Comparison of ENCODE assay signal across 8 cellular contexts in the genomic region with DNA sequence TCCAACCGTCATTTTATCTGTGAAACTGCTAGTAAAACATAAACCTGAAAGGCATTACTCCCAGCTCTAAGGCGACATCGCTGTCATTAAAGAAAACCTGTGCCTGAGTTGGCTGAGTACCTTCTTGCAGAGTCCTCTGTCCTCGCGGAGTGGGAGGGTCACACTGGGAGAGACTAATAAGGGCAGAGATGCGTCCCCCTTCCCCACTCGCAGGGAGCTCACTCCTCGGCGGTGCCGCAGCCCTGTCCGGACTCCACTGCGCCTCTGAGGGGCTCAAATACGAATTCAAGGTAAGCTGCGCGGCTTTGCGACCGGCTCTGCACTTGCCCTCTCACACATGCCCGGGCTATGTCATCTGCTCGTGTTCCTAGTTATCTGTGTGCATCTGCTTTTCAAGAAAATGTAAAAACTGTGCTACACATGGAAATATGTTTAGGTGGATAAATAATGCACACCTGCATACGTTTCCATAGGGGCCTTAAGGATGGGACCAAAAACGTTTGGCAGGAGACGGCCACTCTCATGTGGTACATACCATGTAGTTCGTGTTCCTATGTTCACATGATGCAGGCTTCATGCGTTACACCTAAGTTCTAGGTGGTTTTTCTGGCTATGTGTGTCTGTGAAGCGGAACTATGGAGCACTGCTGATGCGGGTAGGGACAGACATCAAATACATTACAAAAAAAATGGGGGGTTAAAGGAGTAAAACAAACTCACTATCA. TPM values are rescaled to one million over a fixed set of nuclear protein-coding genes. Genes with fewer than 3 reads are reported as not detected.
DNase-seq lines count a peak whose midpoint lies in the region; ATAC-seq and TF ChIP-seq lines count a peak whose summit lies in the region.

A gene (plus strand): TSS at position 206 of the 724 bp plus-strand sequence. CDS start 13,012 bp downstream, outside the sequence.

- WGBS in esophagus squamous epithelium, 2 donors = 2 to 3% methylated on average over 10 to 18 of the region's 26 CpGs

- POLR2A ChIA-PET in activated CD8-positive, alpha-beta T cell treated with anti-CD3 and anti-CD28 coated beads, Interleukin-2, amount 10 ng/mL, durations not matched to agents 7 days and 5 days (lab: Charles Lee) = no interaction called here

- no peaks in the 10 kb centered on the region for H3K79me2 ChIP-seq in Karpas-422 (ENCODE audit: low read length)

- TF ChIP-seq POLR2A in esophagus squamous epithelium (IDR thresholded peaks at IDR 0.05) = no peak

- H3K4me1 ChIP-seq in Karpas-422 (ENCODE audit: low read length) (peaks cover 20% of the 10 kb centered on the region), esophagus squamous epithelium (peaks cover 7 to 29% (median 10%) of the 10 kb centered on the region in 3 donors)

- H3K9ac ChIP-seq in Karpas-422 (ENCODE audit: low read length) = peak within 1 kb of the TSS; percentile 62

- H3K27me3 ChIP-seq in Karpas-422 (ENCODE audit: low read length) (no peaks in the 10 kb centered on the region), esophagus squamous epithelium (peaks cover 0 to 43% (median 0%) of the 10 kb centered on the region in 4 donors)

- H3K4me1 Mint-ChIP-seq in activated CD8-positive, alpha-beta T cell treated with anti-CD3 and anti-CD28 coated beads, Interleukin-2, amount 10 ng/mL, durations not matched to agents 7 days and 5 days (ENCODE audit: low read depth) = peaks cover 15% of the 10 kb centered on the region
- peaks cover 34% of the 10 kb centered on the region for H3K4me1 Mint-ChIP-seq in nephron

- CTCF ChIA-PET in activated CD8-positive, alpha-beta T cell treated with anti-CD3 and anti-CD28 coated beads, Interleukin-2, amount 10 ng/mL, durations not matched to agents 7 days and 5 days (lab: Charles Lee) = interaction anchor here (1.1 to 2.0 kb wide), 9 partner anchors 10 to 242 kb away, joined by 3 to 5 read pairs (median 4); no protein-coding TSS in a partner anchor

- no peaks in the 10 kb centered on the region for H3K9me2 ChIP-seq in Karpas-422 (replicated peaks; ENCODE audit: insufficient read depth, low read length)

- peak within 1 kb of the TSS; percentile 90 for H2AFZ ChIP-seq in Karpas-422 (ENCODE audit: low read length)

- H3K27ac Mint-ChIP-seq in activated CD8-positive, alpha-beta T cell treated with anti-CD3 and anti-CD28 coated beads, Interleukin-2, amount 10 ng/mL, durations not matched to agents 7 days and 5 days = no peak within 1 kb of the TSS
- peak within 1 kb of the TSS in 2 of 3 experiments; percentile 3 to 27 for H3K27ac Mint-ChIP-seq in nephron

- intact Hi-C loops in esophagus squamous epithelium (cut with DNase I) = no loop called here

- no peaks in the 10 kb centered on the region for H4K20me1 ChIP-seq in Karpas-422 (ENCODE audit: insufficient read depth, low read depth, low read length)

- 0 out of 2 replicates have a peak, but pooled peaks have one; percentile 2 for TF ChIP-seq CTCF in GM12874 (IDR thresholded peaks at IDR 0.05; ENCODE audit: insufficient read depth, low read depth, low read length)
- TF ChIP-seq CTCF in esophagus squamous epithelium (IDR thresholded peaks at IDR 0.05) = no peak
- no peak for TF ChIP-seq CTCF in nephron (IDR thresholded peaks at IDR 0.05; ENCODE audit: unreplicated experiment in 3 of 3)

- H3K27ac ChIP-seq in Karpas-422 (ENCODE audit: low read length) (no peak within 1 kb of the TSS), esophagus squamous epithelium (peak within 1 kb of the TSS in 3 of 4 donors; percentile 35 to 59 (median 44))

- peak; percentile 63 for ATAC-seq in GM21723 (IDR thresholded peaks at IDR 0.05; ENCODE audit: unreplicated experiment)
- ATAC-seq in activated CD8-positive, alpha-beta T cell treated with anti-CD3 and anti-CD28 coated beads, Interleukin-2, amount 10 ng/mL, durations not matched to agents 7 days and 5 days = peak; percentile 43

- no peaks in the 10 kb centered on the region for H3K36me3 Mint-ChIP-seq in activated CD8-positive, alpha-beta T cell treated with anti-CD3 and anti-CD28 coated beads, Interleukin-2, amount 10 ng/mL, durations not matched to agents 7 days and 5 days (ENCODE audit: low read depth)
- no peaks in the 10 kb centered on the region for H3K36me3 Mint-ChIP-seq in nephron (ENCODE audit: low read depth)

- H3K27me3 Mint-ChIP-seq in activated CD8-positive, alpha-beta T cell treated with anti-CD3 and anti-CD28 coated beads, Interleukin-2, amount 10 ng/mL, durations not matched to agents 7 days and 5 days (ENCODE audit: low read depth) = peaks cover 47% of the 10 kb centered on the region
- H3K27me3 Mint-ChIP-seq in nephron (ENCODE audit: low read depth) = peaks cover 69% of the 10 kb centered on the region

- H3K4me2 ChIP-seq in Karpas-422 (ENCODE audit: low read depth, low read length, poor library complexity, severe bottlenecking) = peak within 1 kb of the TSS; percentile 84

- H3K9me3 ChIP-seq in Karpas-422 (ENCODE audit: low read length) = no peaks in the 10 kb centered on the region
- no peaks in the 10 kb centered on the region for H3K9me3 ChIP-seq in esophagus squamous epithelium

- H3K9me3 Mint-ChIP-seq in activated CD8-positive, alpha-beta T cell treated with anti-CD3 and anti-CD28 coated beads, Interleukin-2, amount 10 ng/mL, durations not matched to agents 7 days and 5 days (ENCODE audit: insufficient read depth) = no peaks in the 10 kb centered on the region
- no peaks in the 10 kb centered on the region for H3K9me3 Mint-ChIP-seq in nephron

- peak within 1 kb of the TSS; percentile 64 for H3K4me3 Mint-ChIP-seq in activated CD8-positive, alpha-beta T cell treated with anti-CD3 and anti-CD28 coated beads, Interleukin-2, amount 10 ng/mL, durations not matched to agents 7 days and 5 days
- peak within 1 kb of the TSS; percentile 78 to 89 (median 89) for H3K4me3 Mint-ChIP-seq in nephron

- H3K36me3 ChIP-seq in Karpas-422 (ENCODE audit: insufficient read depth, low read length) (no peaks in the 10 kb centered on the region), esophagus squamous epithelium (no peaks in the 10 kb centered on the region)

- DNase-seq in Karpas-422 = no peak
- peak; percentile 37 for DNase-seq in activated CD8-positive, alpha-beta T cell treated with anti-CD3 and anti-CD28 coated beads, Interleukin-2, amount 10 ng/mL, durations not matched to agents 7 days and 5 days
- DNase-seq in esophagus squamous epithelium (lab: John Stamatoyannopoulos, UW) = peak; percentile 3
- DNase-seq in pons (ENCODE audit: low spot score) = no peak
- DNase-seq in D341Med (ENCODE audit: low spot score) = no peak

- H3K4me3 ChIP-seq in Karpas-422 (ENCODE audit: low read length) (peak within 1 kb of the TSS; percentile 70), esophagus squamous epithelium (peak within 1 kb of the TSS; percentile 47 to 77 (median 54))

RNA-seq across cellular contexts. Expression of the gene that starts here (rescaled TPM):
- total RNA-seq in Karpas-422 (2014; rRNA removed; shearing (Covaris generic); ENCODE audit: low replicate concordance) = not detected in 2 replicates
- not detected for total RNA-seq in activated CD8-positive, alpha-beta T cell treated with anti-CD3 and anti-CD28 coated beads, Interleukin-2, amount 10 ng/mL, durations not matched to agents 7 days and 5 days
- under 1 TPM in 1 of 4 donors, not detected in 3; 0.19 TPM for total RNA-seq in esophagus squamous epithelium

Comparison
In these comparisons a context has a peak if more than half of its experiments do, and no peak if none do; other contexts are left out.
1. Peak in DNase-seq and ATAC-seq in activated CD8-positive, alpha-beta T cell treated with anti-CD3 and anti-CD28 coated beads, Interleukin-2, amount 10 ng/mL, durations not matched to agents 7 days and 5 days; RNA of the gene not detected or under 1 TPM.
2. Peak in DNase-seq, H3K4me3 ChIP-seq and H3K27ac ChIP-seq in esophagus squamous epithelium; RNA of the gene not detected or under 1 TPM.